In genomic region chr3:70108072-70108471, GRCh38 we compare ENCODE assay signal across 9 cellular contexts.
DNase-seq lines count a peak whose midpoint lies in the region; ATAC-seq and TF ChIP-seq lines count a peak whose summit lies in the region.
"Had no signal": no experiment of that assay in that cellular context is flagged by ENCODE, and none has a peak within 500 bp of the region (broad histone marks: within the 10 kb centered on the region; RNA-seq: fewer than 3 reads in every experiment).

No MANE protein-coding gene starts in this region.

- no peak overlapping the region for H3K4me3 ChIP-seq in breast epithelium
- H3K4me3 ChIP-seq in astrocyte of the cerebellum (ENCODE audit: low read depth, low read length), result no peak overlapping the region
- no peak overlapping the region for H3K4me3 ChIP-seq in neural progenitor cell
- no peak overlapping the region for H3K4me3 ChIP-seq in lower leg skin (ENCODE audit: low read depth, poor library complexity, severe bottlenecking)
- H3K4me3 ChIP-seq in upper lobe of left lung, result no peak overlapping the region

- WGBS in lower leg skin, 2 donors, result 63 to 72% methylated on average over 6 of the region's 6 CpGs
- WGBS in upper lobe of left lung, 2 donors, result 59 to 69% methylated on average over 6 of the region's 6 CpGs

- CTCF ChIA-PET in MCF 10A (lab: Yijun Ruan, JAX), result interaction anchor here (0.6 to 3.2 kb wide), 5 partner anchors 11 to 49 kb away, joined by 3 to 19 read pairs (median 4); no protein-coding TSS in a partner anchor

- BruUV-seq in MCF 10A (replicated peaks; lab: Mats Ljungman, UMichigan), result no TSS peak

- H3K36me3 ChIP-seq in breast epithelium (no peaks in the 10 kb centered on the region), neural progenitor cell (no peaks in the 10 kb centered on the region), upper lobe of left lung (no peaks in the 10 kb centered on the region)

- H3K27me3 ChIP-seq in breast epithelium (no peaks in the 10 kb centered on the region), neural progenitor cell (no peaks in the 10 kb centered on the region), upper lobe of left lung (no peaks in the 10 kb centered on the region)

- peak; percentile 53 for DNase-seq in MCF 10A (ENCODE audit: unreplicated experiment)
- no peak for DNase-seq in breast epithelium (ENCODE audit: low spot score in 2 of 2)
- no peak for DNase-seq in astrocyte of the cerebellum (ENCODE audit: low read depth)
- DNase-seq in neural progenitor cell (ENCODE audit: low spot score), result peak; percentile 65
- DNase-seq in COR-L47 (lab: John Stamatoyannopoulos, UW), result no peak
- no peak for DNase-seq in lower leg skin (ENCODE audit: low spot score in 2 of 2)
- no peak for DNase-seq in upper lobe of left lung

- H3K9me3 ChIP-seq in breast epithelium (no peaks in the 10 kb centered on the region), neural progenitor cell (ENCODE audit: low read depth) (no peaks in the 10 kb centered on the region), upper lobe of left lung (no peaks in the 10 kb centered on the region)

- intact Hi-C loops in MCF 10A (cut with micrococcal nuclease), result no loop called here
- intact Hi-C loops in breast epithelium (cut with DNase I; ENCODE audit: low total_unique reads), result no loop called here
- intact Hi-C loops in lower leg skin (cut with DNase I; ENCODE audit: low total_unique reads), result no loop called here

- POLR2A ChIA-PET in MCF 10A (lab: Yijun Ruan, JAX), result no interaction called here

- in situ Hi-C loops in astrocyte of the cerebellum (cut with HindIII; ENCODE audit: low sequenced_read_pairs), result no loop called here

- no peaks in the 10 kb centered on the region for H3F3A ChIP-seq in neural progenitor cell (ENCODE audit: low read depth)

- H3K4me1 Mint-ChIP-seq in MCF 10A (ENCODE audit: insufficient read depth, unreplicated experiment) (no peaks in the 10 kb centered on the region), neural progenitor cell (no peaks in the 10 kb centered on the region)
- H3K4me1 Mint-ChIP-seq: activated naive CD4-positive, alpha-beta T cell treated with anti-CD3 and anti-CD28 coated beads, Interleukin-2, amount 50 U/mL, for 24 hours had no signal

- H3K4me1 ChIP-seq in breast epithelium (no peaks in the 10 kb centered on the region), neural progenitor cell (no peaks in the 10 kb centered on the region), upper lobe of left lung (no peaks in the 10 kb centered on the region)

- no peak overlapping the region for H3K9ac ChIP-seq in neural progenitor cell

- H3K4me3 Mint-ChIP-seq in MCF 10A (ENCODE audit: unreplicated experiment), result no peak overlapping the region
- no peak overlapping the region for H3K4me3 Mint-ChIP-seq in neural progenitor cell
- H3K4me3 Mint-ChIP-seq: activated naive CD4-positive, alpha-beta T cell treated with anti-CD3 and anti-CD28 coated beads, Interleukin-2, amount 50 U/mL, for 24 hours had no signal

- H3K27ac Mint-ChIP-seq in MCF 10A (ENCODE audit: low read depth, unreplicated experiment), result no peak overlapping the region
- H3K27ac Mint-ChIP-seq in neural progenitor cell, result no peak overlapping the region
- H3K27ac Mint-ChIP-seq: activated naive CD4-positive, alpha-beta T cell treated with anti-CD3 and anti-CD28 coated beads, Interleukin-2, amount 50 U/mL, for 24 hours had no signal

- ATAC-seq in HG03442 (IDR thresholded peaks at IDR 0.05; ENCODE audit: unreplicated experiment) (peak; percentile 77), upper lobe of left lung (ENCODE audit: low FRiP score in 2 of 2) (no peak)

- no peak for TF ChIP-seq EP300 in upper lobe of left lung (IDR thresholded peaks at IDR 0.05)

- H3K9me3 Mint-ChIP-seq in MCF 10A (ENCODE audit: unreplicated experiment), result no peaks in the 10 kb centered on the region
- no peaks in the 10 kb centered on the region for H3K9me3 Mint-ChIP-seq in neural progenitor cell
- H3K9me3 Mint-ChIP-seq: activated naive CD4-positive, alpha-beta T cell treated with anti-CD3 and anti-CD28 coated beads, Interleukin-2, amount 50 U/mL, for 24 hours had no signal

- H3K79me2 ChIP-seq in neural progenitor cell (ENCODE audit: low read depth), result no peaks in the 10 kb centered on the region

- H2AFZ ChIP-seq in neural progenitor cell (replicated peaks), result no peak overlapping the region

- no peak overlapping the region for H3K4me2 ChIP-seq in neural progenitor cell

- H3K27me3 Mint-ChIP-seq in MCF 10A (ENCODE audit: insufficient read depth, unreplicated experiment) (peaks cover 74% of the 10 kb centered on the region), neural progenitor cell (ENCODE audit: insufficient read depth, low read depth) (peaks cover 2% of the 10 kb centered on the region)

- H3K36me3 Mint-ChIP-seq in MCF 10A (ENCODE audit: insufficient read depth, unreplicated experiment) (no peaks in the 10 kb centered on the region), neural progenitor cell (no peaks in the 10 kb centered on the region)
- H3K36me3 Mint-ChIP-seq: activated naive CD4-positive, alpha-beta T cell treated with anti-CD3 and anti-CD28 coated beads, Interleukin-2, amount 50 U/mL, for 24 hours had no signal

- H3K27ac ChIP-seq in breast epithelium, result no peak overlapping the region
- H3K27ac ChIP-seq in neural progenitor cell, result no peak overlapping the region
- no peak overlapping the region for H3K27ac ChIP-seq in upper lobe of left lung

- TF ChIP-seq CTCF in MCF 10A (IDR thresholded peaks at IDR 0.05; ENCODE audit: unreplicated experiment) (peak; percentile 31), breast epithelium (IDR thresholded peaks at IDR 0.05) (no peak), astrocyte of the cerebellum (IDR thresholded peaks at IDR 0.05; ENCODE audit: low read depth, low read length, missing control alignments) (peak; percentile 45), neural progenitor cell (IDR thresholded peaks at IDR 0.05) (peak; percentile 68), lower leg skin (IDR thresholded peaks at IDR 0.05) (no peak), upper lobe of left lung (IDR thresholded peaks at IDR 0.05) (peak in 2 of 6 experiments; percentile 28 to 30)

- H4K20me1 ChIP-seq in neural progenitor cell (ENCODE audit: low read depth), result no peaks in the 10 kb centered on the region

- no peak for TF ChIP-seq POLR2A in breast epithelium (IDR thresholded peaks at IDR 0.05)
- no peak for TF ChIP-seq POLR2A in lower leg skin (IDR thresholded peaks at IDR 0.05)
- no peak for TF ChIP-seq POLR2A in upper lobe of left lung (IDR thresholded peaks at IDR 0.05)

Comparison
In these comparisons a context has a peak if more than half of its experiments do, and no peak if none do; other contexts are left out.
1. DNase-seq: peak in MCF 10A (single experiment) and neural progenitor cell (single experiment); none in breast epithelium (0 of 2), astrocyte of the cerebellum (single experiment), COR-L47 (single experiment), lower leg skin (0 of 2) and upper lobe of left lung (0 of 2).
2. CTCF ChIP-seq: peak in MCF 10A (single experiment), astrocyte of the cerebellum (single experiment) and neural progenitor cell (single experiment); none in breast epithelium (0 of 3) and lower leg skin (0 of 3).